23 cellular contexts compared by ENCODE assay signal in genomic region chr1:237115035-237115434, GRCh38.
DNase-seq lines count a peak whose midpoint lies in the region; ATAC-seq and TF ChIP-seq lines count a peak whose summit lies in the region.
"Had no signal": no experiment of that assay in that cellular context is flagged by ENCODE, and none has a peak within 500 bp of the region (broad histone marks: within the 10 kb centered on the region; RNA-seq: fewer than 3 reads in every experiment).

No MANE protein-coding gene starts in this region.

- H3K36me3 Mint-ChIP-seq in activated naive CD8-positive, alpha-beta T cell treated with anti-CD3 and anti-CD28 coated beads, Interleukin-2, amount 50 U/mL, for 24 hours (ENCODE audit: low read depth): no peaks in the 10 kb centered on the region
- H3K36me3 Mint-ChIP-seq in activated CD4-positive, alpha-beta T cell treated with anti-CD3 and anti-CD28 coated beads for 36 hours (ENCODE audit: low read depth): no peaks in the 10 kb centered on the region
- H3K36me3 Mint-ChIP-seq: CD4-positive, CD25-positive, alpha-beta regulatory T cell had no signal

- H3K9me3 ChIP-seq in BE2C: no peaks in the 10 kb centered on the region
- H3K9me3 ChIP-seq in heart left ventricle: no peaks in the 10 kb centered on the region
- H3K9me3 ChIP-seq: SJCRH30 had no signal

- POLR2A ChIA-PET in HEK293T (lab: Yijun Ruan, JAX): no interaction called here
- POLR2A ChIA-PET in activated CD4-positive, alpha-beta T cell treated with anti-CD3 and anti-CD28 coated beads for 36 hours (lab: Charles Lee): no interaction called here

- H3K4me3 ChIP-seq in BE2C (ENCODE audit: low read depth, low read length) (no peak overlapping the region), heart left ventricle (no peak overlapping the region)
- H3K4me3 ChIP-seq: GM23248, PC-9, SJCRH30 had no signal

- peaks cover 7% of the 10 kb centered on the region for H3K27me3 Mint-ChIP-seq in activated naive CD8-positive, alpha-beta T cell treated with anti-CD3 and anti-CD28 coated beads, Interleukin-2, amount 50 U/mL, for 24 hours
- H3K27me3 Mint-ChIP-seq in activated CD4-positive, alpha-beta T cell treated with anti-CD3 and anti-CD28 coated beads for 36 hours: peaks cover 4% of the 10 kb centered on the region
- H3K27me3 Mint-ChIP-seq: CD4-positive, CD25-positive, alpha-beta regulatory T cell had no signal

- H3K27ac ChIP-seq in heart left ventricle: no peak overlapping the region
- H3K27ac ChIP-seq: GM23248, KMS-11, PC-9, RWPE1 had no signal

- WGBS in heart left ventricle, 4 donors: 46 to 58% (median 55%) methylated on average over 6 of the region's 6 CpGs

- TF ChIP-seq CTCF in BE2C (IDR thresholded peaks at IDR 0.05; ENCODE audit: low read depth, low read length): no peak
- no peak for TF ChIP-seq CTCF in heart left ventricle (IDR thresholded peaks at IDR 0.05)

- H3K9me3 Mint-ChIP-seq in activated naive CD8-positive, alpha-beta T cell treated with anti-CD3 and anti-CD28 coated beads, Interleukin-2, amount 50 U/mL, for 24 hours: no peaks in the 10 kb centered on the region
- no peaks in the 10 kb centered on the region for H3K9me3 Mint-ChIP-seq in activated CD4-positive, alpha-beta T cell treated with anti-CD3 and anti-CD28 coated beads for 36 hours (ENCODE audit: low read depth)

- no peaks in the 10 kb centered on the region for H3K27me3 ChIP-seq in BE2C
- H3K27me3 ChIP-seq in heart left ventricle: no peaks in the 10 kb centered on the region
- H3K27me3 ChIP-seq: SJCRH30 had no signal

- ATAC-seq in heart left ventricle (peak; percentile 58 to 66 (median 61)), GM19023 (IDR thresholded peaks at IDR 0.05; ENCODE audit: unreplicated experiment) (no peak)
- ATAC-seq in activated naive CD8-positive, alpha-beta T cell treated with anti-CD3 and anti-CD28 coated beads, Interleukin-2, amount 50 U/mL, for 24 hours: no peak
- no peak for ATAC-seq in activated CD4-positive, alpha-beta T cell treated with anti-CD3 and anti-CD28 coated beads for 36 hours

- no peak overlapping the region for H3K4me3 Mint-ChIP-seq in activated naive CD8-positive, alpha-beta T cell treated with anti-CD3 and anti-CD28 coated beads, Interleukin-2, amount 50 U/mL, for 24 hours
- no peak overlapping the region for H3K4me3 Mint-ChIP-seq in activated CD4-positive, alpha-beta T cell treated with anti-CD3 and anti-CD28 coated beads for 36 hours
- H3K4me3 Mint-ChIP-seq: B cell; CD4-positive, CD25-positive, alpha-beta regulatory T cell; HFFc6 had no signal

- H3K4me1 ChIP-seq in BE2C (no peaks in the 10 kb centered on the region), heart left ventricle (peaks cover 0 to 61% (median 15%) of the 10 kb centered on the region in 12 donors)

- intact Hi-C loops in heart left ventricle (cut with DNase I): no loop called here
- intact Hi-C loops in activated CD4-positive, alpha-beta T cell treated with anti-CD3 and anti-CD28 coated beads for 36 hours (cut with DNase I, micrococcal nuclease): no loop called here

- H3K4me1 Mint-ChIP-seq in activated naive CD8-positive, alpha-beta T cell treated with anti-CD3 and anti-CD28 coated beads, Interleukin-2, amount 50 U/mL, for 24 hours: no peaks in the 10 kb centered on the region
- no peaks in the 10 kb centered on the region for H3K4me1 Mint-ChIP-seq in activated CD4-positive, alpha-beta T cell treated with anti-CD3 and anti-CD28 coated beads for 36 hours
- H3K4me1 Mint-ChIP-seq: B cell; CD4-positive, CD25-positive, alpha-beta regulatory T cell had no signal

- CTCF ChIA-PET in HEK293T (lab: Yijun Ruan, JAX): no interaction called here
- CTCF ChIA-PET in activated CD4-positive, alpha-beta T cell treated with anti-CD3 and anti-CD28 coated beads for 36 hours (lab: Charles Lee): no interaction called here

- no peak for TF ChIP-seq POLR2A in heart left ventricle (IDR thresholded peaks at IDR 0.05)

- H3K27ac Mint-ChIP-seq in activated naive CD8-positive, alpha-beta T cell treated with anti-CD3 and anti-CD28 coated beads, Interleukin-2, amount 50 U/mL, for 24 hours: no peak overlapping the region
- H3K27ac Mint-ChIP-seq in activated CD4-positive, alpha-beta T cell treated with anti-CD3 and anti-CD28 coated beads for 36 hours: no peak overlapping the region
- H3K27ac Mint-ChIP-seq: B cell; CD4-positive, CD25-positive, alpha-beta regulatory T cell; HFFc6 had no signal

- DNase-seq in BE2C (peak; percentile 50), HEK293T (ENCODE audit: extremely low spot score) (peak; percentile 35), heart left ventricle (peak in 1 of 5 donors; percentile 54), iPS-NIHi11 (ENCODE audit: low spot score) (peak; percentile 66)
- no peak for DNase-seq in activated naive CD8-positive, alpha-beta T cell treated with anti-CD3 and anti-CD28 coated beads, Interleukin-2, amount 50 U/mL, for 24 hours
- DNase-seq in activated CD4-positive, alpha-beta T cell treated with anti-CD3 and anti-CD28 coated beads for 36 hours: no peak
- DNase-seq in stimulated activated CD4-positive, alpha-beta T cell treated with anti-CD3 and anti-CD28 coated beads, Interleukin-2, amount 100 ng/mL, for 24 hours: no peak
- DNase-seq: CD4-positive, CD25-positive, alpha-beta regulatory T cell; COR-L47; DMS 273 treated with DMSO at 0.1 percent for 48 hours; DND-41; GM23248; HFFc6; NCI-H1417 treated with DMSO at 0.1 percent for 48 hours; NCI-H187 treated with DMSO at 0.1 percent for 48 hours; NCI-H2227 treated with DMSO at 0.1 percent for 48 hours; NCI-H526; PC-9 had no signal

- H3K36me3 ChIP-seq in BE2C: no peaks in the 10 kb centered on the region
- peaks cover 0 to 46% (median 0%) of the 10 kb centered on the region in 9 donors for H3K36me3 ChIP-seq in heart left ventricle
- H3K36me3 ChIP-seq: SJCRH30 had no signal

TF ChIP-seq in HEK293T, 16 proteins besides CTCF, POLR2A, EP300 and RAD21:
- TF ChIP-seq FOXA1 (IDR thresholded peaks at IDR 0.05) (no peak), PKNOX1 (IDR thresholded peaks at IDR 0.05) (no peak), TARDBP (IDR thresholded peaks at IDR 0.05) (no peak), BHLHE40 (IDR thresholded peaks at IDR 0.05; ENCODE audit: borderline replicate concordance) (no peak), LEF1 (IDR thresholded peaks at IDR 0.05; ENCODE audit: borderline replicate concordance) (no peak), CTBP1 (IDR thresholded peaks at IDR 0.05; ENCODE audit: borderline replicate concordance) (no peak)

Comparison
In these comparisons a context has a peak if more than half of its experiments do, and no peak if none do; other contexts are left out.
1. DNase-seq: peak in BE2C (single experiment), HEK293T (single experiment) and iPS-NIHi11 (single experiment); none in activated naive CD8-positive, alpha-beta T cell treated with anti-CD3 and anti-CD28 coated beads, Interleukin-2, amount 50 U/mL, for 24 hours (single experiment), activated CD4-positive, alpha-beta T cell treated with anti-CD3 and anti-CD28 coated beads for 36 hours (single experiment) and stimulated activated CD4-positive, alpha-beta T cell treated with anti-CD3 and anti-CD28 coated beads, Interleukin-2, amount 100 ng/mL, for 24 hours (0 of 2).
2. ATAC-seq: peak in heart left ventricle (4 of 4); none in GM19023 (single experiment), activated naive CD8-positive, alpha-beta T cell treated with anti-CD3 and anti-CD28 coated beads, Interleukin-2, amount 50 U/mL, for 24 hours (single experiment) and activated CD4-positive, alpha-beta T cell treated with anti-CD3 and anti-CD28 coated beads for 36 hours (single experiment).